Comparison of ENCODE assay signal across 30 cellular contexts in the genomic region with DNA sequence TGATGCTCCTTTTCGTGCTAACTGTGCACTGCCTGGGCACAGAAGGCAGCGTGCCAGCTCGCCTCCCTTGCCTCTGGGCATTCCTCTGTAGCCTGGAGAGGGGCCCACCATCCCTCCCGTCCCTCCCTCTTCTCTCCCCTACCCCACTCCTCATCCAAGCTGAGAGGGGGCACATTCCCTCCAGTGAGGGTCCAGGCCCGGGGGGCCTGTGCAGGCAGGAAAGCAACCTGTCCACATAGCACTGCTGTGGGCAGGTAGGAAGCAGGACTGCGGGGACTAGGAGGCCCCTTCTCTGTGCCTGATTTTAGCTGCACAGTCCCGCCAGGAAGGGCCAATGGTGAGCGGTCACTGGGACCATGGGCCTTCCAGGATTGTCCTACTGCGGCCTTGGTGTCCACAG. TPM values are rescaled to one million over a fixed set of nuclear protein-coding genes. Genes with fewer than 3 reads are reported as not detected.
DNase-seq lines count a peak whose midpoint lies in the region; ATAC-seq and TF ChIP-seq lines count a peak whose summit lies in the region.
"Had no signal": no experiment of that assay in that cellular context is flagged by ENCODE, and none has a peak within 500 bp of the region (broad histone marks: within the 10 kb centered on the region; RNA-seq: fewer than 3 reads in every experiment).

No MANE protein-coding gene starts in this region.

- DNase-seq in GM23338 (ENCODE audit: low spot score) (no peak), mesothelial cell of epicardium (ENCODE audit: low spot score in 2 of 2, unreplicated experiment in 2 of 2) (no peak), upper lobe of right lung (no peak), T-helper 1 cell (no peak), NAMALWA (ENCODE audit: low spot score) (no peak)
- DNase-seq: CD4-positive, CD25-positive, alpha-beta regulatory T cell; DMS53; HFFc6; MM.1S; NCI-H1048; NCI-H1417; NCI-H1694; NCI-H2029 treated with DMSO at 0.1 percent for 48 hours; NCI-H2171; NCI-H226; NCI-H510A; NCI-H748 treated with DMSO at 0.1 percent for 48 hours; PC-9; Right ventricle myocardium superior; T-cell had no signal

- H3K27me3 Mint-ChIP-seq in GM23338 (ENCODE audit: insufficient read depth, low read depth, poor library complexity) (peaks cover 15% of the 10 kb centered on the region), mesothelial cell of epicardium (ENCODE audit: low read depth) (no peaks in the 10 kb centered on the region)
- H3K27me3 Mint-ChIP-seq: IgD-negative memory B cell, T-cell had no signal

- peaks cover 5% of the 10 kb centered on the region; the same call in 2 of the 3 replicates for H3K9me3 Mint-ChIP-seq in GM23338
- H3K9me3 Mint-ChIP-seq in mesothelial cell of epicardium, result no peaks in the 10 kb centered on the region
- H3K9me3 Mint-ChIP-seq: CD4-positive, CD25-positive, alpha-beta regulatory T cell; HFFc6; IgD-negative memory B cell; T-cell had no signal

- H3K4me3 Mint-ChIP-seq in GM23338, result no peak overlapping the region
- H3K4me3 Mint-ChIP-seq in mesothelial cell of epicardium, result no peak overlapping the region
- H3K4me3 Mint-ChIP-seq: CD4-positive, CD25-positive, alpha-beta regulatory T cell; HFFc6; IgD-negative memory B cell; T-cell had no signal

- H3K27ac ChIP-seq in GM23338 (ENCODE audit: low read depth), result no peak overlapping the region
- H3K27ac ChIP-seq in angular gyrus (ENCODE audit: low read depth, low read length), result peak overlapping the region; percentile 29
- H3K27ac ChIP-seq in upper lobe of right lung, result no peak overlapping the region
- H3K27ac ChIP-seq: BLaER1, KMS-11, PC-9, SJSA1 had no signal

- no peak for TF ChIP-seq CTCF in GM23338 (conservative IDR thresholded peaks at IDR 0.05; ENCODE audit: low read depth in 2 of 2)
- no peak for TF ChIP-seq CTCF in mesothelial cell of epicardium (IDR thresholded peaks at IDR 0.05; ENCODE audit: unreplicated experiment)
- TF ChIP-seq CTCF in upper lobe of right lung (IDR thresholded peaks at IDR 0.05), result no peak

- no peaks in the 10 kb centered on the region for H3K9me2 ChIP-seq in GM23338 (ENCODE audit: insufficient read depth)

- peaks cover 6% of the 10 kb centered on the region for H3F3A ChIP-seq in GM23338 (replicated peaks; ENCODE audit: low read depth)

- H3K4me1 ChIP-seq in GM23338 (ENCODE audit: insufficient read depth) (0 out of 2 replicates have a peak, but pooled peaks cover 10% of the 10 kb centered on the region), upper lobe of right lung (no peaks in the 10 kb centered on the region)
- H3K4me1 ChIP-seq: BLaER1, SJSA1 had no signal

- no peak overlapping the region for H3K4me2 ChIP-seq in GM23338
- H3K4me2 ChIP-seq: BLaER1, KMS-11, PC-9 had no signal

- no peaks in the 10 kb centered on the region for H4K20me1 ChIP-seq in GM23338 (replicated peaks; ENCODE audit: insufficient read depth)
- H4K20me1 ChIP-seq: BLaER1 had no signal

- intact Hi-C loops in upper lobe of right lung (cut with DNase I), result no loop called here

- H3K79me2 ChIP-seq in GM23338 (replicated peaks; ENCODE audit: insufficient read depth), result no peaks in the 10 kb centered on the region

- H3K36me3 ChIP-seq in GM23338 (ENCODE audit: insufficient read depth) (no peaks in the 10 kb centered on the region), upper lobe of right lung (no peaks in the 10 kb centered on the region)
- H3K36me3 ChIP-seq: BLaER1, HAP-1, SJSA1 had no signal

- peak overlapping the region; percentile 28; the same call in 1 of the 2 replicates for H2AFZ ChIP-seq in GM23338
- H2AFZ ChIP-seq: PC-9 had no signal

- H3K4me1 Mint-ChIP-seq in GM23338 (peaks cover 17% of the 10 kb centered on the region), mesothelial cell of epicardium (peaks cover 28% of the 10 kb centered on the region)
- H3K4me1 Mint-ChIP-seq: IgD-negative memory B cell had no signal

- peaks cover 3% of the 10 kb centered on the region; the same call in 1 of the 3 replicates for H3K36me3 Mint-ChIP-seq in GM23338 (ENCODE audit: low read depth)
- no peaks in the 10 kb centered on the region for H3K36me3 Mint-ChIP-seq in mesothelial cell of epicardium
- H3K36me3 Mint-ChIP-seq: CD4-positive, CD25-positive, alpha-beta regulatory T cell; IgD-negative memory B cell; T-cell had no signal

- H3K27me3 ChIP-seq in GM23338 (ENCODE audit: insufficient read depth) (no peaks in the 10 kb centered on the region), upper lobe of right lung (no peaks in the 10 kb centered on the region)
- H3K27me3 ChIP-seq: BLaER1, SJSA1 had no signal

- no peak overlapping the region for H3K4me3 ChIP-seq in GM23338
- no peak overlapping the region for H3K4me3 ChIP-seq in upper lobe of right lung
- H3K4me3 ChIP-seq: BLaER1, HAP-1, PC-9, SJSA1 had no signal

- H3K9me3 ChIP-seq in upper lobe of right lung, result no peaks in the 10 kb centered on the region
- H3K9me3 ChIP-seq: BLaER1, HAP-1, SJSA1 had no signal

- H3K27ac Mint-ChIP-seq in GM23338, result no peak overlapping the region
- H3K27ac Mint-ChIP-seq in mesothelial cell of epicardium, result peak overlapping the region; percentile 60
- H3K27ac Mint-ChIP-seq: HFFc6, IgD-negative memory B cell, T-cell had no signal

- ATAC-seq in GM23338 (no peak), upper lobe of right lung (peak; percentile 35), GM18867 (IDR thresholded peaks at IDR 0.05; ENCODE audit: unreplicated experiment) (no peak)
- ATAC-seq: T-cell had no signal

TF ChIP-seq in GM23338, 12 proteins besides CTCF, POLR2A, EP300 and RAD21 (continues in another document):
- TF ChIP-seq JUNB (IDR thresholded peaks at IDR 0.05; ENCODE audit: unreplicated experiment), result no peak
- TF ChIP-seq EZH2 (IDR thresholded peaks at IDR 0.05; ENCODE audit: low read depth, unreplicated experiment), result no peak
- no peak for TF ChIP-seq STAT1 (IDR thresholded peaks at IDR 0.05; ENCODE audit: unreplicated experiment)
- TF ChIP-seq, protein P1, sequence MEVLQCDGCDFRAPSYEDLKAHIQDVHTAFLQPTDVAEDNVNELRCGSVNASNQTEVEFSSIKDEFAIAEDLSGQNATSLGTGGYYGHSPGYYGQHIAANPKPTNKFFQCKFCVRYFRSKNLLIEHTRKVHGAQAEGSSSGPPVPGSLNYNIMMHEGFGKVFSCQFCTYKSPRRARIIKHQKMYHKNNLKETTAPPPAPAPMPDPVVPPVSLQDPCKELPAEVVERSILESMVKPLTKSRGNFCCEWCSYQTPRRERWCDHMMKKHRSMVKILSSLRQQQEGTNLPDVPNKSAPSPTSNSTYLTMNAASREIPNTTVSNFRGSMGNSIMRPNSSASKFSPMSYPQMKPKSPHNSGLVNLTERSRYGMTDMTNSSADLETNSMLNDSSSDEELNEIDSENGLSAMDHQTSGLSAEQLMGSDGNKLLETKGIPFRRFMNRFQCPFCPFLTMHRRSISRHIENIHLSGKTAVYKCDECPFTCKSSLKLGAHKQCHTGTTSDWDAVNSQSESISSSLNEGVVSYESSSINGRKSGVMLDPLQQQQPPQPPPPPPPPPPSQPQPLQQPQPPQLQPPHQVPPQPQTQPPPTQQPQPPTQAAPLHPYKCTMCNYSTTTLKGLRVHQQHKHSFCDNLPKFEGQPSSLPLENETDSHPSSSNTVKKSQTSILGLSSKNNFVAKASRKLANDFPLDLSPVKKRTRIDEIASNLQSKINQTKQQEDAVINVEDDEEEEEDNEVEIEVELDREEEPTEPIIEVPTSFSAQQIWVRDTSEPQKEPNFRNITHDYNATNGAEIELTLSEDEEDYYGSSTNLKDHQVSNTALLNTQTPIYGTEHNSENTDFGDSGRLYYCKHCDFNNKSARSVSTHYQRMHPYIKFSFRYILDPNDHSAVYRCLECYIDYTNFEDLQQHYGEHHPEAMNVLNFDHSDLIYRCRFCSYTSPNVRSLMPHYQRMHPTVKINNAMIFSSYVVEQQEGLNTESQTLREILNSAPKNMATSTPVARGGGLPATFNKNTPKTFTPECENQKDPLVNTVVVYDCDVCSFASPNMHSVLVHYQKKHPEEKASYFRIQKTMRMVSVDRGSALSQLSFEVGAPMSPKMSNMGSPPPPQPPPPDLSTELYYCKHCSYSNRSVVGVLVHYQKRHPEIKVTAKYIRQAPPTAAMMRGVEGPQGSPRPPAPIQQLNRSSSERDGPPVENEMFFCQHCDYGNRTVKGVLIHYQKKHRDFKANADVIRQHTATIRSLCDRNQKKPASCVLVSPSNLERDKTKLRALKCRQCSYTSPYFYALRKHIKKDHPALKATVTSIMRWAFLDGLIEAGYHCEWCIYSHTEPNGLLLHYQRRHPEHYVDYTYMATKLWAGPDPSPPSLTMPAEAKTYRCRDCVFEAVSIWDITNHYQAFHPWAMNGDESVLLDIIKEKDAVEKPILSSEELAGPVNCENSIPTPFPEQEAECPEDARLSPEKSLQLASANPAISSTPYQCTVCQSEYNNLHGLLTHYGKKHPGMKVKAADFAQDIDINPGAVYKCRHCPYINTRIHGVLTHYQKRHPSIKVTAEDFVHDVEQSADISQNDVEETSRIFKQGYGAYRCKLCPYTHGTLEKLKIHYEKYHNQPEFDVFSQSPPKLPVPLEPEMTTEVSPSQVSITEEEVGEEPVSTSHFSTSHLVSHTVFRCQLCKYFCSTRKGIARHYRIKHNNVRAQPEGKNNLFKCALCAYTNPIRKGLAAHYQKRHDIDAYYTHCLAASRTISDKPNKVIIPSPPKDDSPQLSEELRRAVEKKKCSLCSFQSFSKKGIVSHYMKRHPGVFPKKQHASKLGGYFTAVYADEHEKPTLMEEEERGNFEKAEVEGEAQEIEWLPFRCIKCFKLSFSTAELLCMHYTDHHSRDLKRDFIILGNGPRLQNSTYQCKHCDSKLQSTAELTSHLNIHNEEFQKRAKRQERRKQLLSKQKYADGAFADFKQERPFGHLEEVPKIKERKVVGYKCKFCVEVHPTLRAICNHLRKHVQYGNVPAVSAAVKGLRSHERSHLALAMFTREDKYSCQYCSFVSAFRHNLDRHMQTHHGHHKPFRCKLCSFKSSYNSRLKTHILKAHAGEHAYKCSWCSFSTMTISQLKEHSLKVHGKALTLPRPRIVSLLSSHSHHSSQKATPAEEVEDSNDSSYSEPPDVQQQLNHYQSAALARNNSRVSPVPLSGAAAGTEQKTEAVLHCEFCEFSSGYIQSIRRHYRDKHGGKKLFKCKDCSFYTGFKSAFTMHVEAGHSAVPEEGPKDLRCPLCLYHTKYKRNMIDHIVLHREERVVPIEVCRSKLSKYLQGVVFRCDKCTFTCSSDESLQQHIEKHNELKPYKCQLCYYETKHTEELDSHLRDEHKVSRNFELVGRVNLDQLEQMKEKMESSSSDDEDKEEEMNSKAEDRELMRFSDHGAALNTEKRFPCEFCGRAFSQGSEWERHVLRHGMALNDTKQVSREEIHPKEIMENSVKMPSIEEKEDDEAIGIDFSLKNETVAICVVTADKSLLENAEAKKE (CRISPR knock-in tag; IDR thresholded peaks at IDR 0.05), result no peak
- no peak for TF ChIP-seq ZNF114 (CRISPR knock-in tag; IDR thresholded peaks at IDR 0.05)
- TF ChIP-seq ZNF331 (CRISPR knock-in tag; IDR thresholded peaks at IDR 0.05; ENCODE audit: low read depth), result no peak

RNA-seq across cellular contexts. Expression of gene PKNOX1, which starts 10.3 kb away (rescaled TPM):
- 21.9 and 29.9 TPM in 2 replicates for total RNA-seq in GM23338 (2014; rRNA removed; shearing (Covaris generic))
- polyA plus RNA-seq in GM23338 (2016; fragmentation: Nextera tagmentation; extraction: Ambion mirVana), result 76.7 and 79.9 TPM in 2 replicates
- total RNA-seq in mesothelial cell of epicardium (31.9 to 33.9 TPM (median 32.8 TPM) in 3 replicates), upper lobe of right lung (14.9 TPM)

RNA-seq across cellular contexts. Expression of gene ERVH48-1, which starts 38.7 kb away (rescaled TPM):
- total RNA-seq in GM23338 (2014; rRNA removed; shearing (Covaris generic)), result 37.0 and 44.2 TPM in 2 replicates
- 31.7 and 34.1 TPM in 2 replicates for polyA plus RNA-seq in GM23338 (2016; fragmentation: Nextera tagmentation; extraction: Ambion mirVana)
- total RNA-seq in mesothelial cell of epicardium, result 2.9 to 4.5 TPM (median 4.5 TPM) in 3 replicates
- not detected for total RNA-seq in upper lobe of right lung
- total RNA-seq: CD4-positive, CD25-positive, alpha-beta regulatory T cell; Daoy; HFFc6; PC-9; Right ventricle myocardium superior; RPMI7951; SJSA1 had no signal
- polyA plus RNA-seq: AG04450, IgD-negative memory B cell had no signal
